Comparison of ENCODE assay signal across 2 cellular contexts in the genomic region with DNA sequence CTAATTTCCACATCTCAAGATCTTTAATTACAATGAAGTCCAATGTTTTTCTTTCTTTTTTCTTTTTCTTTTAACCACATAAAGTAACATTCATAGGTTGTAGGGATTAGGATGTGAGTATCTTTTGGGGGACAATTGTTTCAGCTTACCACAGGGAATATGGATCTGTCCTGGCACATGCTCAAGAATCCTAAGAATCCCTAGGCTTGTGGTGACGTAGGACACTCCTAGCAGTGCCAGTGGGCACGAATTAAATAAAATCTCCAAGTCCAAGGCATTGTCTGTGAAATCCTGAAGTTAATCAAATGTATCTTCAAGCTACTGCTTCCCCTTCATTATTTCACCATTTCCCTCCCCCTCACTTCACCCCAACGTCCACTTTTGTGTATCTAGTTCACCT.
TF ChIP-seq lines count a peak whose summit lies in the region.

No MANE protein-coding gene starts in this region.

TF ChIP-seq in SK-N-SH, 30 proteins besides CTCF, POLR2A, EP300 and RAD21:
- TF ChIP-seq, protein P1, sequence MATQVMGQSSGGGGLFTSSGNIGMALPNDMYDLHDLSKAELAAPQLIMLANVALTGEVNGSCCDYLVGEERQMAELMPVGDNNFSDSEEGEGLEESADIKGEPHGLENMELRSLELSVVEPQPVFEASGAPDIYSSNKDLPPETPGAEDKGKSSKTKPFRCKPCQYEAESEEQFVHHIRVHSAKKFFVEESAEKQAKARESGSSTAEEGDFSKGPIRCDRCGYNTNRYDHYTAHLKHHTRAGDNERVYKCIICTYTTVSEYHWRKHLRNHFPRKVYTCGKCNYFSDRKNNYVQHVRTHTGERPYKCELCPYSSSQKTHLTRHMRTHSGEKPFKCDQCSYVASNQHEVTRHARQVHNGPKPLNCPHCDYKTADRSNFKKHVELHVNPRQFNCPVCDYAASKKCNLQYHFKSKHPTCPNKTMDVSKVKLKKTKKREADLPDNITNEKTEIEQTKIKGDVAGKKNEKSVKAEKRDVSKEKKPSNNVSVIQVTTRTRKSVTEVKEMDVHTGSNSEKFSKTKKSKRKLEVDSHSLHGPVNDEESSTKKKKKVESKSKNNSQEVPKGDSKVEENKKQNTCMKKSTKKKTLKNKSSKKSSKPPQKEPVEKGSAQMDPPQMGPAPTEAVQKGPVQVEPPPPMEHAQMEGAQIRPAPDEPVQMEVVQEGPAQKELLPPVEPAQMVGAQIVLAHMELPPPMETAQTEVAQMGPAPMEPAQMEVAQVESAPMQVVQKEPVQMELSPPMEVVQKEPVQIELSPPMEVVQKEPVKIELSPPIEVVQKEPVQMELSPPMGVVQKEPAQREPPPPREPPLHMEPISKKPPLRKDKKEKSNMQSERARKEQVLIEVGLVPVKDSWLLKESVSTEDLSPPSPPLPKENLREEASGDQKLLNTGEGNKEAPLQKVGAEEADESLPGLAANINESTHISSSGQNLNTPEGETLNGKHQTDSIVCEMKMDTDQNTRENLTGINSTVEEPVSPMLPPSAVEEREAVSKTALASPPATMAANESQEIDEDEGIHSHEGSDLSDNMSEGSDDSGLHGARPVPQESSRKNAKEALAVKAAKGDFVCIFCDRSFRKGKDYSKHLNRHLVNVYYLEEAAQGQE (IDR thresholded peaks at IDR 0.05; ENCODE audit: low read depth, low read length), result no peak
- TF ChIP-seq RCOR1 (IDR thresholded peaks at IDR 0.05; ENCODE audit: low read length), result no peak

TF ChIP-seq in SK-N-SH treated with all-trans-retinoic acid at 6 μM for 48 hours, 23 proteins besides CTCF, POLR2A, EP300 and RAD21 (continued from another document):
- TF ChIP-seq, protein P2, sequence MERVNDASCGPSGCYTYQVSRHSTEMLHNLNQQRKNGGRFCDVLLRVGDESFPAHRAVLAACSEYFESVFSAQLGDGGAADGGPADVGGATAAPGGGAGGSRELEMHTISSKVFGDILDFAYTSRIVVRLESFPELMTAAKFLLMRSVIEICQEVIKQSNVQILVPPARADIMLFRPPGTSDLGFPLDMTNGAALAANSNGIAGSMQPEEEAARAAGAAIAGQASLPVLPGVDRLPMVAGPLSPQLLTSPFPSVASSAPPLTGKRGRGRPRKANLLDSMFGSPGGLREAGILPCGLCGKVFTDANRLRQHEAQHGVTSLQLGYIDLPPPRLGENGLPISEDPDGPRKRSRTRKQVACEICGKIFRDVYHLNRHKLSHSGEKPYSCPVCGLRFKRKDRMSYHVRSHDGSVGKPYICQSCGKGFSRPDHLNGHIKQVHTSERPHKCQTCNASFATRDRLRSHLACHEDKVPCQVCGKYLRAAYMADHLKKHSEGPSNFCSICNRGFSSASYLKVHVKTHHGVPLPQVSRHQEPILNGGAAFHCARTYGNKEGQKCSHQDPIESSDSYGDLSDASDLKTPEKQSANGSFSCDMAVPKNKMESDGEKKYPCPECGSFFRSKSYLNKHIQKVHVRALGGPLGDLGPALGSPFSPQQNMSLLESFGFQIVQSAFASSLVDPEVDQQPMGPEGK (CRISPR knock-in tag; IDR thresholded peaks at IDR 0.05; ENCODE audit: borderline replicate concordance), result no peak
- TF ChIP-seq ARNTL (CRISPR knock-in tag; IDR thresholded peaks at IDR 0.05; ENCODE audit: borderline replicate concordance, low read depth), result no peak
- no peak for TF ChIP-seq GLIS3 (CRISPR knock-in tag; IDR thresholded peaks at IDR 0.05)
- TF ChIP-seq ZNF8 (CRISPR knock-in tag; IDR thresholded peaks at IDR 0.05), result no peak
